1 cellular context compared by ENCODE assay signal in the genomic region with DNA sequence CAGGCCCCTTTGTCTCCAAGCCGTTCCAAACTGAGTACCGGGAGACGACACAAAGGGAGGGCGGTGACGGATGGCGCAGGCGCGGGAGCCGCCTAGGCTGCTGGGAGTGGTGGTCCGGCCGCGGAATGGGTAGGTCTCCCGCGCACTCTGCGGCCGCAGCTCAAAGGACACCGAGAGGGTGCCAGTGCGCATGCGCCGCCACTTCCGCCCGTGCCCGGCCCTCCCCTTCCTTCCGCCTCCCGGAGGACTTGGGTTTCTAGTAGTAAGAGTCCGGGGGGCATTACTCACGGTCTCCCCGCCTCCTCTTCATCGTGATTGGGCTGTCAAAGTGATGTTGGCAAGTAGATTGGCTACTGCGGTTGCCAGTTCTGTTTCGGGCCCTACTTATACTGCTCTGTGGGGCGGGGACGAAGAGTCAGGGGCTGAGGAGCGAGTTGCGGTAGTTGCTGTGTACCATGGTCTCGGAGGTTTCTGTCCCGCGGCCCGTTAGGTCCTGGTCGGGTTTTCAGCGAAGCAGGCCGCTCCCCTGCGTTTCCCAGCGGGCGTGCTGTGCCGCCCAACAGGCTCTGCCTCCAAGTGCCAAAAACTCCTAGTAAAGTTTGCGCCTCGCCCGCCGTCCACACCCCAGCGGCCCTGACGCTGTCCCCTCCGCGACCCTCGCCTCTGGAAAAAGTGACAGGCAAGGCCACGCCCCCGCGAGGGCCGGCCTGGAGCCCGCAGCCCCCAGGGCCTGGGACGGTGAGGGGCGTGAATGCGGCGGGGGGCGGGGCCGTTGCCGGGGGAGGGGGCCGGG.
TF ChIP-seq lines count a peak whose summit lies in the region.

No MANE protein-coding gene starts in this region.

TF ChIP-seq in IMR-90, 13 proteins besides CTCF, POLR2A, EP300 and RAD21 (continued from another document):
- TF ChIP-seq MAZ (IDR thresholded peaks at IDR 0.05; ENCODE audit: borderline replicate concordance, low read depth, low read length) = peak; percentile 86; the same call in 1 of the 2 replicates
- TF ChIP-seq, protein P1, sequence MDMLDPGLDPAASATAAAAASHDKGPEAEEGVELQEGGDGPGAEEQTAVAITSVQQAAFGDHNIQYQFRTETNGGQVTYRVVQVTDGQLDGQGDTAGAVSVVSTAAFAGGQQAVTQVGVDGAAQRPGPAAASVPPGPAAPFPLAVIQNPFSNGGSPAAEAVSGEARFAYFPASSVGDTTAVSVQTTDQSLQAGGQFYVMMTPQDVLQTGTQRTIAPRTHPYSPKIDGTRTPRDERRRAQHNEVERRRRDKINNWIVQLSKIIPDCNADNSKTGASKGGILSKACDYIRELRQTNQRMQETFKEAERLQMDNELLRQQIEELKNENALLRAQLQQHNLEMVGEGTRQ (IDR thresholded peaks at IDR 0.05; ENCODE audit: low read depth, low read length) = peak; percentile 24; the same call in 1 of the 2 replicates
- no peak for TF ChIP-seq RFX5 (IDR thresholded peaks at IDR 0.05; ENCODE audit: low read depth, low read length)
- no peak for TF ChIP-seq RCOR1 (IDR thresholded peaks at IDR 0.05; ENCODE audit: insufficient replicate concordance, low read length)
- no peak; the same call in 1 of the 2 replicates for TF ChIP-seq CHD1 (IDR thresholded peaks at IDR 0.05; ENCODE audit: low read depth, low read length)
- 0 out of 2 replicates have a peak, but pooled peaks have one; percentile 0 for TF ChIP-seq MXI1 (IDR thresholded peaks at IDR 0.05; ENCODE audit: borderline replicate concordance, low read depth, low read length)
- peak; percentile 99 for TF ChIP-seq BHLHE40 (IDR thresholded peaks at IDR 0.05; ENCODE audit: low read depth, low read length)
